1 cellular context compared by ENCODE assay signal in the genomic region with DNA sequence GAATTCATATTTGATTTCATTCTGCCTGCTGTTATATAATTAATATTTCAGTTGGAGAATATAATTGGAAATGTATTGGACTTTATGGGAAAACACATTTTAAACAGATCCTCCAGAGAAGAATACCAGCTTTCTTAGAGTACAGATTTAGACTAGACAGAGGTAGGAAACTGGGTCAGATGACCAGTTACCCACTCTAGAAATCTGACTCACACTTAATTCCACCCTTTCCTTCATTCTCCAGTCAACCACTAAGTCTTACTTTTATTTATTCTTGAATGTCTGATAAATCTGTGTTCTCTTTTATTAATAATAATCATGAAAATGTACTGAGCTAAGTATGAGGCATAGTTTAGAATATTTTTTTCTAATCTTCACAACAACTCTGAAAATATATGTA.
A peak's percentile ranks its signal among the peaks of the same experiment; 100 is the strongest.
TF ChIP-seq lines count a peak whose summit lies in the region.

No MANE protein-coding gene starts in this region.

TF ChIP-seq in IMR-90, 13 proteins besides CTCF, POLR2A, EP300 and RAD21:
- no peak for TF ChIP-seq RCOR1 (IDR thresholded peaks at IDR 0.05; ENCODE audit: insufficient replicate concordance, low read length)
- TF ChIP-seq BHLHE40 (IDR thresholded peaks at IDR 0.05; ENCODE audit: low read depth, low read length): no peak
- TF ChIP-seq, protein P1, sequence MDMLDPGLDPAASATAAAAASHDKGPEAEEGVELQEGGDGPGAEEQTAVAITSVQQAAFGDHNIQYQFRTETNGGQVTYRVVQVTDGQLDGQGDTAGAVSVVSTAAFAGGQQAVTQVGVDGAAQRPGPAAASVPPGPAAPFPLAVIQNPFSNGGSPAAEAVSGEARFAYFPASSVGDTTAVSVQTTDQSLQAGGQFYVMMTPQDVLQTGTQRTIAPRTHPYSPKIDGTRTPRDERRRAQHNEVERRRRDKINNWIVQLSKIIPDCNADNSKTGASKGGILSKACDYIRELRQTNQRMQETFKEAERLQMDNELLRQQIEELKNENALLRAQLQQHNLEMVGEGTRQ (IDR thresholded peaks at IDR 0.05; ENCODE audit: low read depth, low read length): peak; percentile 45; the same call in 1 of the 2 replicates
